In the genomic region with DNA sequence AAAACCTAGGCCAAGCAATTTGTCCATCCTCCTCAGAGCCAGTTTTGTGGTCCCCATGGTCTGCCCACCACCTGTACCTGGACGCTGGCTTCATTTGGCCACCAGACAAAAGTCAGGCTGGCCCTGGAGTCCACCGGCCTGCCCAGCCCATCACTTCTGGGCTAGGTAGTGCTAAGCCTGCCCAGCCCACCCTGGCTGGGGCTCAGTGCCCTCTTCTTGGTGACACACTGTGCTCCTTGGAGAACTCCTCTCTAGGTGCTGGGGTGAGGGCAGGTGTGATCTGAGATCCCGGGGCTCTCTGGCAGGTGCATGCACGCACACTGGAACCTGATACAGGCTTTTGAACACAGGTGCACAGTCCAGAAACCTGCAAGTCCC, we compare ENCODE assay signal across 1 cellular context.
TF ChIP-seq lines count a peak whose summit lies in the region.

No MANE protein-coding gene starts in this region.

TF ChIP-seq in HepG2, 621 proteins besides CTCF, POLR2A, EP300 and RAD21:
- TF ChIP-seq MED8 (CRISPR knock-in tag; IDR thresholded peaks at IDR 0.05; ENCODE audit: insufficient replicate concordance) (peak; percentile 10), ZNF772 (CRISPR knock-in tag; IDR thresholded peaks at IDR 0.05) (0 out of 2 replicates have a peak, but pooled peaks have one; percentile 9), ZNF225 (CRISPR knock-in tag; IDR thresholded peaks at IDR 0.05) (0 out of 2 replicates have a peak, but pooled peaks have one; percentile 1), ZBTB4 (CRISPR knock-in tag; IDR thresholded peaks at IDR 0.05; ENCODE audit: borderline replicate concordance) (0 out of 2 replicates have a peak, but pooled peaks have one; percentile 15), ZNF724P (CRISPR knock-in tag; IDR thresholded peaks at IDR 0.05; ENCODE audit: borderline replicate concordance) (no peak), HCFC1 (IDR thresholded peaks at IDR 0.05; ENCODE audit: low read depth, low read length) (no peak), MAX (IDR thresholded peaks at IDR 0.05) (no peak), ZMYM2 (CRISPR knock-in tag; IDR thresholded peaks at IDR 0.05) (no peak), NFRKB (IDR thresholded peaks at IDR 0.05) (no peak), NR1H2 (CRISPR knock-in tag; IDR thresholded peaks at IDR 0.05; ENCODE audit: borderline replicate concordance, low read depth) (no peak), ZNF75D (CRISPR knock-in tag; IDR thresholded peaks at IDR 0.05; ENCODE audit: borderline replicate concordance) (no peak), ZNF274 (CRISPR knock-in tag; IDR thresholded peaks at IDR 0.05) (no peak), ZSCAN21 (CRISPR knock-in tag; IDR thresholded peaks at IDR 0.05; ENCODE audit: borderline replicate concordance) (no peak), RFXAP (CRISPR knock-in tag; IDR thresholded peaks at IDR 0.05; ENCODE audit: borderline replicate concordance) (no peak), HNRNPH1 (optimal IDR thresholded peaks at IDR 0.05; ENCODE audit: low read depth, low read length) (no peak), NBN (conservative IDR thresholded peaks at IDR 0.05) (no peak)
- TF ChIP-seq, protein P1, sequence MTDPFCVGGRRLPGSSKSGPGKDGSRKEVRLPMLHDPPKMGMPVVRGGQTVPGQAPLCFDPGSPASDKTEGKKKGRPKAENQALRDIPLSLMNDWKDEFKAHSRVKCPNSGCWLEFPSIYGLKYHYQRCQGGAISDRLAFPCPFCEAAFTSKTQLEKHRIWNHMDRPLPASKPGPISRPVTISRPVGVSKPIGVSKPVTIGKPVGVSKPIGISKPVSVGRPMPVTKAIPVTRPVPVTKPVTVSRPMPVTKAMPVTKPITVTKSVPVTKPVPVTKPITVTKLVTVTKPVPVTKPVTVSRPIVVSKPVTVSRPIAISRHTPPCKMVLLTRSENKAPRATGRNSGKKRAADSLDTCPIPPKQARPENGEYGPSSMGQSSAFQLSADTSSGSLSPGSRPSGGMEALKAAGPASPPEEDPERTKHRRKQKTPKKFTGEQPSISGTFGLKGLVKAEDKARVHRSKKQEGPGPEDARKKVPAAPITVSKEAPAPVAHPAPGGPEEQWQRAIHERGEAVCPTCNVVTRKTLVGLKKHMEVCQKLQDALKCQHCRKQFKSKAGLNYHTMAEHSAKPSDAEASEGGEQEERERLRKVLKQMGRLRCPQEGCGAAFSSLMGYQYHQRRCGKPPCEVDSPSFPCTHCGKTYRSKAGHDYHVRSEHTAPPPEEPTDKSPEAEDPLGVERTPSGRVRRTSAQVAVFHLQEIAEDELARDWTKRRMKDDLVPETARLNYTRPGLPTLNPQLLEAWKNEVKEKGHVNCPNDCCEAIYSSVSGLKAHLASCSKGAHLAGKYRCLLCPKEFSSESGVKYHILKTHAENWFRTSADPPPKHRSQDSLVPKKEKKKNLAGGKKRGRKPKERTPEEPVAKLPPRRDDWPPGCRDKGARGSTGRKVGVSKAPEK (CRISPR knock-in tag; IDR thresholded peaks at IDR 0.05; ENCODE audit: borderline replicate concordance) = 0 out of 2 replicates have a peak, but pooled peaks have one; percentile 40
- TF ChIP-seq, protein P2, sequence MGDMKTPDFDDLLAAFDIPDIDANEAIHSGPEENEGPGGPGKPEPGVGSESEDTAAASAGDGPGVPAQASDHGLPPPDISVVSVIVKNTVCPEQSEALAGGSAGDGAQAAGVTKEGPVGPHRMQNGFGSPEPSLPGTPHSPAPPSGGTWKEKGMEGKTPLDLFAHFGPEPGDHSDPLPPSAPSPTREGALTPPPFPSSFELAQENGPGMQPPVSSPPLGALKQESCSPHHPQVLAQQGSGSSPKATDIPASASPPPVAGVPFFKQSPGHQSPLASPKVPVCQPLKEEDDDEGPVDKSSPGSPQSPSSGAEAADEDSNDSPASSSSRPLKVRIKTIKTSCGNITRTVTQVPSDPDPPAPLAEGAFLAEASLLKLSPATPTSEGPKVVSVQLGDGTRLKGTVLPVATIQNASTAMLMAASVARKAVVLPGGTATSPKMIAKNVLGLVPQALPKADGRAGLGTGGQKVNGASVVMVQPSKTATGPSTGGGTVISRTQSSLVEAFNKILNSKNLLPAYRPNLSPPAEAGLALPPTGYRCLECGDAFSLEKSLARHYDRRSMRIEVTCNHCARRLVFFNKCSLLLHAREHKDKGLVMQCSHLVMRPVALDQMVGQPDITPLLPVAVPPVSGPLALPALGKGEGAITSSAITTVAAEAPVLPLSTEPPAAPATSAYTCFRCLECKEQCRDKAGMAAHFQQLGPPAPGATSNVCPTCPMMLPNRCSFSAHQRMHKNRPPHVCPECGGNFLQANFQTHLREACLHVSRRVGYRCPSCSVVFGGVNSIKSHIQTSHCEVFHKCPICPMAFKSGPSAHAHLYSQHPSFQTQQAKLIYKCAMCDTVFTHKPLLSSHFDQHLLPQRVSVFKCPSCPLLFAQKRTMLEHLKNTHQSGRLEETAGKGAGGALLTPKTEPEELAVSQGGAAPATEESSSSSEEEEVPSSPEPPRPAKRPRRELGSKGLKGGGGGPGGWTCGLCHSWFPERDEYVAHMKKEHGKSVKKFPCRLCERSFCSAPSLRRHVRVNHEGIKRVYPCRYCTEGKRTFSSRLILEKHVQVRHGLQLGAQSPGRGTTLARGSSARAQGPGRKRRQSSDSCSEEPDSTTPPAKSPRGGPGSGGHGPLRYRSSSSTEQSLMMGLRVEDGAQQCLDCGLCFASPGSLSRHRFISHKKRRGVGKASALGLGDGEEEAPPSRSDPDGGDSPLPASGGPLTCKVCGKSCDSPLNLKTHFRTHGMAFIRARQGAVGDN (CRISPR knock-in tag; IDR thresholded peaks at IDR 0.05) = 0 out of 2 replicates have a peak, but pooled peaks have one; percentile 10
